In the genomic region with DNA sequence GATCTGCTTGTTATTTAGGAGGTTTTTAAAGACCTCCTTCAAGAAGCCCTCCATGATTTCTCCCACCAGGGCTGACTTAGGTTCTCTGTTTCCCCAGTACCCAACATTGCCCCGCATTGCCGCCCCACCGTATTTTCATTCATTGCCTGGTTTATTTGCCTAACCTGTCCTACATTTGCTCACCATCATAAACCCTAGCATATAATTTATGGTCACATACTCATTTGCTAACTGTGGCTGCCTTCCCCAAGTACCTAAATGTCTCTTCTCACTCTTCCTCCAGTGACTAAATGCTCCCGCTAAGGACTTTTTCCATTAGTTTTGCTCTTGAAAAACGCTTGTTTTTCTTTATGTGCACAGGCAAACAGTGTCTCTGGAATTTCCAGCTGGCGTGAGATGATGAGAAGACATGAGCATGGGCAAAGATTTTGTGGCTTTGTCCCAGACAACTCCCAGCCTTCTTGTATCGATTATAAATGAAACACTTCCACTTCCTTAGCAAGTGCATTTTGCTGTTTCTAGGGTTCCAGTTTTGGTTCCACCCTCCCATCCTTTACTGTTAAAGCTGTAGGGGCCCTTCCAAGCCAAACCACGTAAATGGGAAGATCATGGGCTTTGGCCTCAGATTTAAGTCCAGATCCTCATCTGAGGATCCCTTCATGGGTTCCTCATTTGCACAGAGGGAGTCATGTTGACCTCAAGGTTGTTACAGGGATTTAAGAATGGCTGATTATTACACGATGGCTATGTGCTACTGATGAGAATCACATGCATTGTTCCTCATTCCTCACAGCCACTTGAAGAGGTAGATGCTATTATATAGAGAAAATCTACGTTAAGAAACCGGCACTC, we compare ENCODE assay signal across 19 cellular contexts. TPM values are rescaled to one million over a fixed set of nuclear protein-coding genes. Genes with fewer than 3 reads are reported as not detected.
DNase-seq lines count a peak whose midpoint lies in the region; ATAC-seq and TF ChIP-seq lines count a peak whose summit lies in the region.
"Had no signal": no experiment of that assay in that cellular context is flagged by ENCODE, and none has a peak within 500 bp of the region (broad histone marks: within the 10 kb centered on the region; RNA-seq: fewer than 3 reads in every experiment).

No MANE protein-coding gene starts in this region.

- H3K4me1 Mint-ChIP-seq in Calu3 (ENCODE audit: low read depth, unreplicated experiment) (peaks cover 8% of the 10 kb centered on the region), neural crest cell (no peaks in the 10 kb centered on the region)
- H3K4me1 Mint-ChIP-seq in activated naive CD8-positive, alpha-beta T cell treated with anti-CD3 and anti-CD28 coated beads for 36 hours = peaks cover 15% of the 10 kb centered on the region

- H3K9ac ChIP-seq in IMR-90 (ENCODE audit: low read depth, low read length) = no peak overlapping the region

- H3K4me2 ChIP-seq in IMR-90 (ENCODE audit: low read depth, low read length) = no peak overlapping the region

- no peaks in the 10 kb centered on the region for H3K27me3 Mint-ChIP-seq in Calu3 (ENCODE audit: unreplicated experiment)
- H3K27me3 Mint-ChIP-seq in activated naive CD8-positive, alpha-beta T cell treated with anti-CD3 and anti-CD28 coated beads for 36 hours = no peaks in the 10 kb centered on the region
- H3K27me3 Mint-ChIP-seq in neural crest cell (ENCODE audit: low read depth) = no peaks in the 10 kb centered on the region
- H3K27me3 Mint-ChIP-seq: naive thymus-derived CD4-positive, alpha-beta T cell had no signal

- H3K27ac Mint-ChIP-seq in Calu3 (ENCODE audit: unreplicated experiment) = peak overlapping the region; percentile 12
- H3K27ac Mint-ChIP-seq in activated naive CD8-positive, alpha-beta T cell treated with anti-CD3 and anti-CD28 coated beads for 36 hours = peak overlapping the region; percentile 61
- peak overlapping the region; percentile 10 for H3K27ac Mint-ChIP-seq in neural crest cell (ENCODE audit: unreplicated experiment)

- no peak overlapping the region for H3K56ac ChIP-seq in IMR-90 (ENCODE audit: extremely low read depth, insufficient read depth, low read length)

- TF ChIP-seq CTCF in Calu3 (IDR thresholded peaks at IDR 0.05; ENCODE audit: unreplicated experiment) = no peak
- no peak for TF ChIP-seq CTCF in IMR-90 (conservative IDR thresholded peaks at IDR 0.05; ENCODE audit: low read depth, low read length)
- TF ChIP-seq CTCF in neural crest cell (conservative IDR thresholded peaks at IDR 0.05) = no peak
- TF ChIP-seq CTCF in lower leg skin (IDR thresholded peaks at IDR 0.05) = no peak

- H3K9me3 ChIP-seq in IMR-90 (ENCODE audit: control insufficient read depth, insufficient read depth, low read length) = no peaks in the 10 kb centered on the region
- H3K9me3 ChIP-seq: gastrocnemius medialis, upper lobe of left lung had no signal

- no peak overlapping the region for H3K23ac ChIP-seq in IMR-90 (ENCODE audit: low read depth, low read length)

- no peak overlapping the region for H2BK15ac ChIP-seq in IMR-90 (ENCODE audit: low read depth, low read length)

- no peak for ATAC-seq in IMR-90 (ENCODE audit: low read depth)
- ATAC-seq: gastrocnemius medialis; naive thymus-derived CD4-positive, alpha-beta T cell had no signal

- H2AFZ ChIP-seq in IMR-90 (replicated peaks; ENCODE audit: low read length, poor library complexity) = no peak overlapping the region

- H3K4ac ChIP-seq in IMR-90 (ENCODE audit: low read depth, low read length) = peak overlapping the region; percentile 39

- peak overlapping the region; percentile 17 for H2BK20ac ChIP-seq in IMR-90 (ENCODE audit: low read depth, low read length)

- TF ChIP-seq POLR2A in IMR-90 (IDR thresholded peaks at IDR 0.05; ENCODE audit: low read depth, low read length) = no peak
- TF ChIP-seq POLR2A in lower leg skin (IDR thresholded peaks at IDR 0.05) = no peak

- BruUV-seq in Calu3 (replicated peaks; lab: Mats Ljungman, UMichigan) (no TSS peak), IMR-90 (replicated peaks; lab: Mats Ljungman, UMichigan) (no TSS peak)

- no peak for TF ChIP-seq RAD21 in IMR-90 (IDR thresholded peaks at IDR 0.05; ENCODE audit: low read length)

- H3K9me3 Mint-ChIP-seq in Calu3 (ENCODE audit: low read depth, unreplicated experiment) = no peaks in the 10 kb centered on the region
- no peaks in the 10 kb centered on the region for H3K9me3 Mint-ChIP-seq in activated naive CD8-positive, alpha-beta T cell treated with anti-CD3 and anti-CD28 coated beads for 36 hours
- H3K9me3 Mint-ChIP-seq in neural crest cell = no peaks in the 10 kb centered on the region

- CTCF ChIA-PET in Calu3 (lab: Charles Lee) (no interaction called here), IMR-90 (lab: Yijun Ruan, JAX) (no interaction called here)

- 0 out of 4 replicates have a peak, but pooled peaks cover 0 to 2% of the 10 kb centered on the region in 2 experiments for H3K79me1 ChIP-seq in IMR-90 (ENCODE audit: low read depth in 1 of 2, low read length in 2 of 2)

- H3K4me3 ChIP-seq in IMR-90 (ENCODE audit: insufficient read depth, low read depth, low read length) (no peak overlapping the region), lower leg skin (ENCODE audit: low read depth, poor library complexity, severe bottlenecking) (no peak overlapping the region)
- H3K4me3 ChIP-seq: gastrocnemius medialis, upper lobe of left lung had no signal

- dilution Hi-C loops in IMR-90 (cut with HindIII; ENCODE audit: low sequenced_read_pairs, unreplicated experiment) = no loop called here

- no peaks in the 10 kb centered on the region for H4K20me1 ChIP-seq in IMR-90 (ENCODE audit: insufficient read depth, low read length)

- peaks cover 35% of the 10 kb centered on the region for H3K36me3 Mint-ChIP-seq in Calu3 (ENCODE audit: insufficient read depth, unreplicated experiment)
- peaks cover 24% of the 10 kb centered on the region for H3K36me3 Mint-ChIP-seq in activated naive CD8-positive, alpha-beta T cell treated with anti-CD3 and anti-CD28 coated beads for 36 hours
- H3K36me3 Mint-ChIP-seq in neural crest cell (ENCODE audit: low read depth) = peaks cover 15% of the 10 kb centered on the region

- DNase-seq in Calu3 (no peak), IMR-90 (no peak), neural crest cell (ENCODE audit: low read depth, low spot score) (no peak), lower leg skin (ENCODE audit: low spot score in 2 of 2) (no peak), foreskin melanocyte (no peak)
- no peak for DNase-seq in activated naive CD8-positive, alpha-beta T cell treated with anti-CD3 and anti-CD28 coated beads for 36 hours
- DNase-seq in activated CD8-positive, alpha-beta memory T cell treated with anti-CD3 and anti-CD28 coated beads, Interleukin-2, amount 50 U/mL, for 4 hours = no peak
- DNase-seq: activated CD4-positive, alpha-beta T cell treated with anti-CD3 and anti-CD28 coated beads for 48 hours; EL; gastrocnemius medialis; GOT3; kidney; naive thymus-derived CD4-positive, alpha-beta T cell; NCI-H1436 treated with DMSO at 0.1 percent for 48 hours; NCI-H2227 treated with DMSO at 0.1 percent for 48 hours; stimulated activated CD4-positive, alpha-beta T cell treated with anti-CD3 and anti-CD28 coated beads, Interleukin-1b, Interleukin-23, amount 100 ng/mL, for 48 hours; upper lobe of left lung had no signal

- H3K4me3 Mint-ChIP-seq in Calu3 (ENCODE audit: low read depth, unreplicated experiment) (no peak overlapping the region), neural crest cell (no peak overlapping the region)
- no peak overlapping the region for H3K4me3 Mint-ChIP-seq in activated naive CD8-positive, alpha-beta T cell treated with anti-CD3 and anti-CD28 coated beads for 36 hours
- H3K4me3 Mint-ChIP-seq: naive thymus-derived CD4-positive, alpha-beta T cell had no signal

- H2BK5ac ChIP-seq in IMR-90 (ENCODE audit: low read depth, low read length, poor library complexity, severe bottlenecking) = no peak overlapping the region

- peak overlapping the region; percentile 38; the same call in 1 of the 2 replicates for H4K5ac ChIP-seq in IMR-90 (ENCODE audit: low read depth, low read length)

- H2BK120ac ChIP-seq in IMR-90 (ENCODE audit: low read depth, low read length) = peak overlapping the region; percentile 50; the same call in 1 of the 2 replicates

- H3K14ac ChIP-seq in IMR-90 (replicated peaks; ENCODE audit: low read depth, low read length) = 0 out of 2 replicates have a peak overlapping the region, but pooled peaks have one; percentile 6

- POLR2A ChIA-PET in IMR-90 (lab: Charles Lee; ENCODE audit: unreplicated experiment) = no interaction called here

- WGBS in IMR-90 (ENCODE audit: extremely low coverage in 2 of 2, insufficient read length in 1 of 2), 2 experiments = 98% methylated on average over 7 of the region's 11 CpGs; no CpG with 5 or more reads in 1 of the 2 experiments
- 65 to 72% methylated on average over 11 of the region's 11 CpGs for WGBS in lower leg skin, 2 donors

- no peak overlapping the region for H3K18ac ChIP-seq in IMR-90 (ENCODE audit: low read depth, low read length)

- peaks cover 5% of the 10 kb centered on the region for H3K4me1 ChIP-seq in IMR-90 (ENCODE audit: control insufficient read depth, insufficient read depth, low read length)

- H4K91ac ChIP-seq in IMR-90 (ENCODE audit: insufficient read depth, low read depth, low read length) = peak overlapping the region; percentile 24; the same call in 1 of the 2 replicates

- no peak overlapping the region for H3K27ac ChIP-seq in IMR-90 (ENCODE audit: insufficient read depth, low read length)
- H3K27ac ChIP-seq: gastrocnemius medialis, RWPE1, upper lobe of left lung had no signal

- no peak overlapping the region for H4K8ac ChIP-seq in IMR-90 (ENCODE audit: low read depth in 2 of 2, low read length in 2 of 2)

- no peaks in the 10 kb centered on the region for H3K27me3 ChIP-seq in IMR-90 (ENCODE audit: control insufficient read depth, insufficient read depth, low read length)
- H3K27me3 ChIP-seq: gastrocnemius medialis, upper lobe of left lung had no signal

- no peak overlapping the region for H2AK5ac ChIP-seq in IMR-90 (ENCODE audit: low read depth, low read length)

- intact Hi-C loops in Calu3 (cut with micrococcal nuclease; ENCODE audit: unreplicated experiment) (no loop called here), IMR-90 (cut with micrococcal nuclease) (loop anchor here (1.0 kb wide), 1 partner anchor 9 kb away; no protein-coding TSS in a partner anchor), lower leg skin (cut with DNase I; ENCODE audit: low total_unique reads) (no loop called here)

- no peak overlapping the region for H2AK9ac ChIP-seq in IMR-90 (replicated peaks; ENCODE audit: low read depth, low read length, poor library complexity)

- in situ Hi-C loops in IMR-90 (cut with MboI; ENCODE audit: low sequenced_read_pairs) = no loop called here

- no peaks in the 10 kb centered on the region for H3K9me1 ChIP-seq in IMR-90 (ENCODE audit: insufficient read depth, low read length)

- peaks cover 8% of the 10 kb centered on the region for H3K36me3 ChIP-seq in IMR-90 (ENCODE audit: control insufficient read depth, insufficient read depth, low read length)

RNA-seq across cellular contexts. Expression of gene ARMC9, which starts 21.0 kb away (rescaled TPM):
- total RNA-seq in Calu3 (2022) (12.8 and 13.6 TPM in 2 replicates), IMR-90 (2012; rRNA removed) (39.4 and 46.6 TPM in 2 replicates), neural crest cell (35.0 and 35.2 TPM in 2 replicates), lower leg skin (1 to 10 TPM; 2.2 to 6.9 (median 5.3) TPM)
- polyA plus RNA-seq in IMR-90 (2012; rRNA removed) = 33.6 and 36.0 TPM in 2 replicates
- polyA plus RNA-seq in IMR-90 (2012; cell fraction: cytosol; rRNA removed) = 29.9 and 42.2 TPM in 2 replicates
- polyA plus RNA-seq in IMR-90 (2012; cell fraction: nucleus; rRNA removed; ENCODE audit: low replicate concordance) = 46.6 and 56.9 TPM in 2 replicates
- total RNA-seq in activated naive CD8-positive, alpha-beta T cell treated with anti-CD3 and anti-CD28 coated beads for 36 hours = 1 to 10 TPM; 3.9 to 5.1 TPM

RNA-seq across cellular contexts. Expression of gene HTR2B, which starts 52.5 kb away (rescaled TPM):
- not detected in 2 replicates for total RNA-seq in Calu3 (2022)
- total RNA-seq in IMR-90 (2012; rRNA removed) = 0.56 and 0.72 TPM in 2 replicates
- 0.23 and 0.26 TPM in 2 replicates for polyA plus RNA-seq in IMR-90 (2012; rRNA removed)
- 0.02 and 0.11 TPM in 2 replicates for polyA plus RNA-seq in IMR-90 (2012; cell fraction: cytosol; rRNA removed)
- 0.16 TPM in 1 of 2 replicates, not detected in the other for polyA plus RNA-seq in IMR-90 (2012; cell fraction: nucleus; rRNA removed; ENCODE audit: low replicate concordance)
- total RNA-seq in activated naive CD8-positive, alpha-beta T cell treated with anti-CD3 and anti-CD28 coated beads for 36 hours = not detected
- total RNA-seq in neural crest cell = not detected in 2 replicates
- under 1 TPM in 2 of 4 donors, not detected in 2; 0.10 to 0.46 TPM for total RNA-seq in lower leg skin
- total RNA-seq: epithelial cell of proximal tubule; naive thymus-derived CD4-positive, alpha-beta T cell had no signal

Comparison
In these comparisons a context has a peak if more than half of its experiments do, and no peak if none do; other contexts are left out.
1. H3K27ac Mint-ChIP-seq: peak in every context shown above with its lines; median percentile 61 in activated naive CD8-positive, alpha-beta T cell treated with anti-CD3 and anti-CD28 coated beads for 36 hours; 12 in Calu3; 10 in neural crest cell.